2 cellular contexts compared by ENCODE assay signal in genomic region chr4:38169524-38169923, GRCh38.
TF ChIP-seq lines count a peak whose summit lies in the region.

No MANE protein-coding gene starts in this region.

TF ChIP-seq in HCT116, 20 proteins besides CTCF, POLR2A, EP300 and RAD21 (continued from another document):
- TF ChIP-seq SP1 (IDR thresholded peaks at IDR 0.05; ENCODE audit: low read depth) (peak; percentile 65), CBX3 (IDR thresholded peaks at IDR 0.05; ENCODE audit: low read depth) (peak; percentile 81; the same call in 1 of the 2 replicates), ZNF274 (IDR thresholded peaks at IDR 0.05; ENCODE audit: low read depth, low read length) (no peak), EZH2 (IDR thresholded peaks at IDR 0.05) (no peak), ELF1 (IDR thresholded peaks at IDR 0.05; ENCODE audit: borderline replicate concordance, low read depth) (no peak)

TF ChIP-seq in K562, 482 proteins besides CTCF, POLR2A, EP300 and RAD21 (continued from another document):
- TF ChIP-seq BCLAF1 (IDR thresholded peaks at IDR 0.05; ENCODE audit: borderline replicate concordance in 1 of 2, control insufficient read depth in 1 of 2, low read depth in 2 of 2, low read length in 1 of 2) (no peak), ZEB2 (IDR thresholded peaks at IDR 0.05) (0 out of 2 replicates have a peak, but pooled peaks have one; percentile 30), ZNF263 (CRISPR knock-in tag; IDR thresholded peaks at IDR 0.05; ENCODE audit: borderline replicate concordance) (no peak), ZSCAN32 (CRISPR knock-in tag; IDR thresholded peaks at IDR 0.05) (0 out of 2 replicates have a peak, but pooled peaks have one; percentile 64), ARHGAP35 (IDR thresholded peaks at IDR 0.05; ENCODE audit: partially characterized antibody) (no peak), KLF13 (tag; IDR thresholded peaks at IDR 0.05; ENCODE audit: borderline replicate concordance, low read depth) (no peak), CEBPG (CRISPR knock-in tag; IDR thresholded peaks at IDR 0.05) (peak; percentile 74), CEBPG (tag; conservative IDR thresholded peaks at IDR 0.05 in 1 of 2, IDR thresholded peaks at IDR 0.05 in 1 of 2) (peak; percentile 93 to 95), STAT5A (IDR thresholded peaks at IDR 0.05; ENCODE audit: borderline replicate concordance, low read length) (no peak), ATF4 (CRISPR knock-in tag; IDR thresholded peaks at IDR 0.05) (peak; percentile 85), JUND (IDR thresholded peaks at IDR 0.05; ENCODE audit: borderline replicate concordance, low read depth, low read length) (0 out of 2 replicates have a peak, but pooled peaks have one; percentile 33), JUND (tag; IDR thresholded peaks at IDR 0.05; ENCODE audit: borderline replicate concordance, low read depth, low read length) (0 out of 3 replicates have a peak, but pooled peaks have one; percentile 28), HDGF (IDR thresholded peaks at IDR 0.05) (no peak)
